ENCODE assay signal across 9 cellular contexts in the genomic region with DNA sequence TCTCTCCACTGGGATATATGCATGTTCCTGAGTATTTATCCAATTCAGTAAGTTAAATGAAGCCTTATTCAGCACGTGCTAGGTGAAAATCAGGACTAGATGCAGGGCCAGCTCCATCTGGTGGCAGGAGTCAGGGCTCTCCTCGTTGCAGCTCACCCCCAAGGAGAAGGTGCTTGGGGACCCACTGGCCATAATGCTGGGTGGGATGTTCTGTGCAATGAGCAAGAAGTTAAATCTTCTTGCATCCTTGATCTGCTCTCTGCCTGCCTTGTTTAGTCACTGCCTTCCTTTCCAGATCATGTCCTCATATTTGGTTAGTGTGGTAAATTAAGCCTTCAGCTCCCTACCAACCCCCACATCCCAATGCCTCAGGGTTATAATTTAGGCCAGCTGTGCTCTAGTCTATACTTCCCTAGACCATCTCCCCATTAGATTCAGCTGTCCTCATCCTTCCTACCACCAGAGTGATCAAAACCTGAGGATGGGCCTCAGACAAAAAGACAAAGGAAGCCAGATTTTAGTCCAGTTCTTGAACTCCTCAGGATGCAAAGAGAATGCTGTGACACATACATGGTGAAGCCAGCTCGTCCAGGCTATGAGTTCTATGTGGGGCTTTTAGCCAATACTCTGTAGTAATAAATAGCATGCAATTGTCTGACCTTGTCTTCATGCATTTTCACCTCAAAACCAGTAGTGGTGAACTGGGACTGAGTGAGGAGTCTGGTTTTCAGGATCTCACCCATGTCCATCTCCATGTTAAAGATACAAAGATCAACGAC. TPM values are rescaled to one million over a fixed set of nuclear protein-coding genes. Genes with fewer than 3 reads are reported as not detected.
DNase-seq lines count a peak whose midpoint lies in the region; ATAC-seq and TF ChIP-seq lines count a peak whose summit lies in the region.
"Had no signal": no experiment of that assay in that cellular context is flagged by ENCODE, and none has a peak within 500 bp of the region (broad histone marks: within the 10 kb centered on the region; RNA-seq: fewer than 3 reads in every experiment).

No MANE protein-coding gene starts in this region.

- TF ChIP-seq CTCF in hepatocyte (IDR thresholded peaks at IDR 0.05; ENCODE audit: poor library complexity) = peak; percentile 58

- no peak overlapping the region for H3K4me2 ChIP-seq in hepatocyte

- H3K27me3 ChIP-seq in hepatocyte = no peaks in the 10 kb centered on the region

- H3K79me2 ChIP-seq in hepatocyte = no peaks in the 10 kb centered on the region

- ATAC-seq in HG03520 (IDR thresholded peaks at IDR 0.05; ENCODE audit: unreplicated experiment) (no peak), HG03175 (IDR thresholded peaks at IDR 0.05; ENCODE audit: unreplicated experiment) (no peak)

- in situ Hi-C loops in ACHN (cut with HindIII; ENCODE audit: low pct_ligation_motif_present, low pct_unique_long_range_greater_than_20kb, low sequenced_read_pairs) = no loop called here

- DNase-seq in ACHN (peak; percentile 29), HCEC 1CT (peak; percentile 65), RPMI8226 (peak; percentile 27), hepatocyte (ENCODE audit: low spot score) (peak; percentile 56), NCI-H226 (no peak)
- DNase-seq in stimulated activated CD8-positive, alpha-beta memory T cell treated with anti-CD3 and anti-CD28 coated beads, Interleukin-4, amount 100 ng/mL, for 48 hours = no peak
- DNase-seq: NCI-H2227 treated with DMSO at 0.1 percent for 48 hours had no signal

- H3K4me3 ChIP-seq in hepatocyte = no peak overlapping the region

- H3K36me3 ChIP-seq in hepatocyte (replicated peaks; ENCODE audit: insufficient read depth, low read depth) = no peaks in the 10 kb centered on the region

- H2AFZ ChIP-seq in hepatocyte = no peak overlapping the region

- H4K20me1 ChIP-seq in hepatocyte (ENCODE audit: insufficient read depth, poor library complexity, severe bottlenecking) = no peaks in the 10 kb centered on the region

- peaks cover 3% of the 10 kb centered on the region for H3K4me1 ChIP-seq in hepatocyte (ENCODE audit: insufficient read depth)

- H3K9me3 ChIP-seq in hepatocyte (ENCODE audit: low read depth) = no peaks in the 10 kb centered on the region

- WGBS in hepatocyte (ENCODE audit: low lambda C conversion rate, missing lambda C conversion rate) = 38% methylated on average over 4 of the region's 4 CpGs

- H3K27ac ChIP-seq in hepatocyte = no peak overlapping the region

- no peaks in the 10 kb centered on the region for H3K9me2 ChIP-seq in hepatocyte (replicated peaks; ENCODE audit: insufficient read depth)

RNA-seq across cellular contexts. Expression of a gene that starts 55.9 kb away (rescaled TPM):
- 8.4 and 8.5 TPM in 2 replicates for total RNA-seq in hepatocyte
- 6.5 and 9.1 TPM in 2 replicates for polyA plus RNA-seq in hepatocyte

Comparison
In these comparisons a context has a peak if more than half of its experiments do, and no peak if none do; other contexts are left out.
1. DNase-seq: peak in ACHN (single experiment), HCEC 1CT (single experiment), RPMI8226 (single experiment) and hepatocyte (single experiment); none in NCI-H226 (single experiment) and stimulated activated CD8-positive, alpha-beta memory T cell treated with anti-CD3 and anti-CD28 coated beads, Interleukin-4, amount 100 ng/mL, for 48 hours (single experiment).